ENCODE assay signal across 18 cellular contexts in genomic region chr14:59101441-59101840, GRCh38.
A peak's percentile ranks its signal among the peaks of the same experiment; 100 is the strongest.
DNase-seq lines count a peak whose midpoint lies in the region; ATAC-seq and TF ChIP-seq lines count a peak whose summit lies in the region.
"Had no signal": no experiment of that assay in that cellular context is flagged by ENCODE, and none has a peak within 500 bp of the region (broad histone marks: within the 10 kb centered on the region; RNA-seq: fewer than 3 reads in every experiment).

No MANE protein-coding gene starts in this region.

- POLR2A ChIA-PET in IMR-90 (lab: Charles Lee; ENCODE audit: unreplicated experiment): no interaction called here
- POLR2A ChIA-PET in OCI-LY7 (lab: Charles Lee): interaction anchor here (0.5 to 0.6 kb wide), 3 partner anchors 13 to 336 kb away, joined by 3 read pairs; no protein-coding TSS in a partner anchor

- no peaks in the 10 kb centered on the region for H3K27me3 ChIP-seq in IMR-90 (ENCODE audit: control insufficient read depth, insufficient read depth, low read length)

- no peak overlapping the region for H3K23ac ChIP-seq in IMR-90 (ENCODE audit: low read depth, low read length)

- H3K9me1 ChIP-seq in IMR-90 (ENCODE audit: insufficient read depth, low read length): 0 out of 2 replicates have a peak, but pooled peaks cover 6% of the 10 kb centered on the region

- H3K4me1 ChIP-seq in IMR-90 (ENCODE audit: control insufficient read depth, insufficient read depth, low read length): peaks cover 9% of the 10 kb centered on the region
- peaks cover 2% of the 10 kb centered on the region for H3K4me1 ChIP-seq in OCI-LY7 (ENCODE audit: insufficient read depth, low read length, poor library complexity, severe bottlenecking)
- H3K4me1 ChIP-seq: HAP-1 had no signal

- H3K27ac ChIP-seq in IMR-90 (ENCODE audit: insufficient read depth, low read length) (no peak overlapping the region), OCI-LY7 (ENCODE audit: low read depth, low read length, poor library complexity, severe bottlenecking) (no peak overlapping the region)

- no peak overlapping the region for H2AK9ac ChIP-seq in IMR-90 (replicated peaks; ENCODE audit: low read depth, low read length, poor library complexity)

- H3K56ac ChIP-seq in IMR-90 (ENCODE audit: extremely low read depth, insufficient read depth, low read length): no peak overlapping the region

- dilution Hi-C loops in IMR-90 (cut with HindIII; ENCODE audit: low sequenced_read_pairs, unreplicated experiment): no loop called here

- no peak overlapping the region for H3K4me2 ChIP-seq in IMR-90 (ENCODE audit: low read depth, low read length)
- no peak overlapping the region for H3K4me2 ChIP-seq in OCI-LY7 (ENCODE audit: low read length)
- H3K4me2 ChIP-seq: SK-N-SH had no signal

- TF ChIP-seq RAD21 in IMR-90 (IDR thresholded peaks at IDR 0.05; ENCODE audit: low read length): no peak

- no peak for TF ChIP-seq POLR2A in IMR-90 (IDR thresholded peaks at IDR 0.05; ENCODE audit: low read depth, low read length)

- H4K20me1 ChIP-seq in IMR-90 (ENCODE audit: insufficient read depth, low read length) (no peaks in the 10 kb centered on the region), OCI-LY7 (ENCODE audit: insufficient read depth, low read length) (no peaks in the 10 kb centered on the region)

- in situ Hi-C loops in IMR-90 (cut with MboI; ENCODE audit: low sequenced_read_pairs): no loop called here

- TF ChIP-seq CTCF in IMR-90 (conservative IDR thresholded peaks at IDR 0.05; ENCODE audit: low read depth, low read length): no peak
- no peak for TF ChIP-seq CTCF in OCI-LY7 (conservative IDR thresholded peaks at IDR 0.05; ENCODE audit: low read length)
- TF ChIP-seq CTCF in fibroblast of mammary gland (conservative IDR thresholded peaks at IDR 0.05; ENCODE audit: control insufficient read depth, insufficient read depth, low read depth, low read length): no peak

- ATAC-seq in IMR-90 (ENCODE audit: low read depth) (no peak), HG02759 (IDR thresholded peaks at IDR 0.05; ENCODE audit: unreplicated experiment) (no peak)

- no peak overlapping the region for H3K9ac ChIP-seq in IMR-90 (ENCODE audit: low read depth, low read length)
- H3K9ac ChIP-seq: SK-N-SH had no signal

- no peak overlapping the region for H2BK120ac ChIP-seq in IMR-90 (ENCODE audit: low read depth, low read length)

- no peak overlapping the region for H2BK5ac ChIP-seq in IMR-90 (ENCODE audit: low read depth, low read length, poor library complexity, severe bottlenecking)

- H3K9me3 ChIP-seq in IMR-90 (ENCODE audit: control insufficient read depth, insufficient read depth, low read length) (no peaks in the 10 kb centered on the region), OCI-LY7 (ENCODE audit: low read length) (no peaks in the 10 kb centered on the region)
- H3K9me3 ChIP-seq: HAP-1, SK-N-SH had no signal

- no peaks in the 10 kb centered on the region for H3K9me2 ChIP-seq in OCI-LY7 (ENCODE audit: insufficient read depth, low read length)
- H3K9me2 ChIP-seq: SK-N-SH had no signal

- H2BK15ac ChIP-seq in IMR-90 (ENCODE audit: low read depth, low read length): peak overlapping the region; percentile 26; the same call in 1 of the 3 replicates

- no peak overlapping the region for H2AFZ ChIP-seq in IMR-90 (replicated peaks; ENCODE audit: low read length, poor library complexity)
- peak overlapping the region; percentile 27; the same call in 1 of the 2 replicates for H2AFZ ChIP-seq in OCI-LY7 (ENCODE audit: low read length)

- DNase-seq in IMR-90 (peak; percentile 47), OCI-LY7 (ENCODE audit: low spot score) (no peak), fibroblast of mammary gland (ENCODE audit: low read depth) (peak; percentile 14), NCI-H2196 treated with DMSO at 0.1 percent for 48 hours (lab: John Stamatoyannopoulos, UW; ENCODE audit: unreplicated experiment) (no peak)
- no peak for DNase-seq in activated CD4-positive, CD25-positive, alpha-beta regulatory T cell treated with anti-CD3 and anti-CD28 coated beads, Interleukin-2, amount 50 U/mL, for 72 hours
- no peak for DNase-seq in stimulated activated CD4-positive, alpha-beta T cell treated with anti-CD3 and anti-CD28 coated beads, Interleukin-2, amount 100 ng/mL, for 48 hours
- DNase-seq: CD4-positive, CD25-positive, alpha-beta regulatory T cell; GOT3; NCI-H1092 treated with DMSO at 0.1 percent for 48 hours; NCI-H1436; NCI-H187; NCI-H2081 treated with DMSO at 0.1 percent for 48 hours; NCI-H510A; NCI-H69; SK-N-SH; SW 1271 had no signal

- H3K4me3 ChIP-seq in IMR-90 (ENCODE audit: insufficient read depth, low read depth, low read length): no peak overlapping the region
- no peak overlapping the region for H3K4me3 ChIP-seq in OCI-LY7 (ENCODE audit: low read depth, low read length, poor library complexity, severe bottlenecking)
- no peak overlapping the region for H3K4me3 ChIP-seq in fibroblast of mammary gland (ENCODE audit: control insufficient read depth, low read depth, low read length)
- H3K4me3 ChIP-seq: HAP-1 had no signal

- no CpG with 5 or more reads among the region's 1 CpG for WGBS in IMR-90 (ENCODE audit: extremely low coverage in 2 of 2, insufficient read length in 1 of 2), 2 experiments

- H4K5ac ChIP-seq in IMR-90 (ENCODE audit: low read depth, low read length): no peak overlapping the region

- no peaks in the 10 kb centered on the region for H3K79me2 ChIP-seq in OCI-LY7 (ENCODE audit: insufficient read depth, low read depth, low read length)

- BruUV-seq in IMR-90 (replicated peaks; lab: Mats Ljungman, UMichigan): no TSS peak
- no TSS peak for BruUV-seq in OCI-LY7 (replicated peaks; lab: Mats Ljungman, UMichigan)

- H2BK20ac ChIP-seq in IMR-90 (ENCODE audit: low read depth, low read length): no peak overlapping the region

- no peak overlapping the region for H3K14ac ChIP-seq in IMR-90 (replicated peaks; ENCODE audit: low read depth, low read length)

- no peak overlapping the region for H4K8ac ChIP-seq in IMR-90 (ENCODE audit: low read depth in 2 of 2, low read length in 2 of 2)

- H3K36me3 ChIP-seq in IMR-90 (ENCODE audit: control insufficient read depth, insufficient read depth, low read length) (no peaks in the 10 kb centered on the region), OCI-LY7 (ENCODE audit: insufficient read depth, low read length) (no peaks in the 10 kb centered on the region)
- H3K36me3 ChIP-seq: HAP-1 had no signal

- CTCF ChIA-PET in IMR-90 (lab: Yijun Ruan, JAX): interaction anchor here (1.4 kb wide), 1 partner anchor 10 kb away, joined by 4 read pairs; no protein-coding TSS in a partner anchor
- CTCF ChIA-PET in OCI-LY7 (lab: Charles Lee; ENCODE audit: unreplicated experiment): no interaction called here

- H3K18ac ChIP-seq in IMR-90 (ENCODE audit: low read depth, low read length): no peak overlapping the region

- intact Hi-C loops in IMR-90 (cut with micrococcal nuclease): no loop called here
- intact Hi-C loops in OCI-LY7 (cut with micrococcal nuclease; ENCODE audit: unreplicated experiment): no loop called here

- H3K4ac ChIP-seq in IMR-90 (ENCODE audit: low read depth, low read length): 0 out of 2 replicates have a peak overlapping the region, but pooled peaks have one; percentile 25

- H4K91ac ChIP-seq in IMR-90 (ENCODE audit: insufficient read depth, low read depth, low read length): no peak overlapping the region

- peak overlapping the region; percentile 35; the same call in 1 of the 2 replicates for H2AK5ac ChIP-seq in IMR-90 (ENCODE audit: low read depth, low read length)

- no peaks in the 10 kb centered on the region for H3K79me1 ChIP-seq in IMR-90 (ENCODE audit: low read depth in 1 of 2, low read length in 2 of 2)

TF ChIP-seq in IMR-90, 13 proteins besides CTCF, POLR2A, EP300 and RAD21:
- TF ChIP-seq ELK1 (IDR thresholded peaks at IDR 0.05; ENCODE audit: borderline replicate concordance, low read depth, low read length): no peak
- no peak for TF ChIP-seq USF2 (IDR thresholded peaks at IDR 0.05; ENCODE audit: low read depth, low read length)
- TF ChIP-seq RCOR1 (IDR thresholded peaks at IDR 0.05; ENCODE audit: insufficient replicate concordance, low read length): no peak
- TF ChIP-seq BHLHE40 (IDR thresholded peaks at IDR 0.05; ENCODE audit: low read depth, low read length): no peak
- no peak for TF ChIP-seq MAFK (IDR thresholded peaks at IDR 0.05; ENCODE audit: low read depth, low read length)
- TF ChIP-seq SMC3 (IDR thresholded peaks at IDR 0.05; ENCODE audit: low read depth, low read length): no peak
- TF ChIP-seq MAZ (IDR thresholded peaks at IDR 0.05; ENCODE audit: borderline replicate concordance, low read depth, low read length): no peak
- TF ChIP-seq FOS (IDR thresholded peaks at IDR 0.05; ENCODE audit: low read depth, low read length): no peak
- no peak for TF ChIP-seq CHD1 (IDR thresholded peaks at IDR 0.05; ENCODE audit: low read depth, low read length)
- TF ChIP-seq CEBPB (IDR thresholded peaks at IDR 0.05; ENCODE audit: low read depth, low read length): no peak
- TF ChIP-seq RFX5 (IDR thresholded peaks at IDR 0.05; ENCODE audit: low read depth, low read length): no peak

Comparison
In these comparisons a context has a peak if more than half of its experiments do, and no peak if none do; other contexts are left out.
1. DNase-seq: peak in IMR-90 (single experiment) and fibroblast of mammary gland (single experiment); none in OCI-LY7 (single experiment), activated CD4-positive, CD25-positive, alpha-beta regulatory T cell treated with anti-CD3 and anti-CD28 coated beads, Interleukin-2, amount 50 U/mL, for 72 hours (single experiment), stimulated activated CD4-positive, alpha-beta T cell treated with anti-CD3 and anti-CD28 coated beads, Interleukin-2, amount 100 ng/mL, for 48 hours (0 of 2) and NCI-H2196 treated with DMSO at 0.1 percent for 48 hours (single experiment).